In genomic region chr19:57946316-57946715, GRCh38 we compare ENCODE assay signal across 9 cellular contexts. TPM values are rescaled to one million over a fixed set of nuclear protein-coding genes. Genes with fewer than 3 reads are reported as not detected.
DNase-seq lines count a peak whose midpoint lies in the region; ATAC-seq and TF ChIP-seq lines count a peak whose summit lies in the region.
"Had no signal": no experiment of that assay in that cellular context is flagged by ENCODE, and none has a peak within 500 bp of the region (broad histone marks: within the 10 kb centered on the region; RNA-seq: fewer than 3 reads in every experiment).

No MANE protein-coding gene starts in this region.

- no peaks in the 10 kb centered on the region for H3K9me2 ChIP-seq in hepatocyte (replicated peaks; ENCODE audit: insufficient read depth)

- H3K9me3 Mint-ChIP-seq in activated CD4-positive, alpha-beta T cell treated with anti-CD3 and anti-CD28 coated beads, Interleukin-2, amount 10 ng/mL, durations not matched to agents 7 days and 5 days, result peaks cover 46% of the 10 kb centered on the region
- H3K9me3 Mint-ChIP-seq in WTC11, result peaks cover 6% of the 10 kb centered on the region
- H3K9me3 Mint-ChIP-seq in stimulated activated effector memory CD8-positive, alpha-beta T cell treated with anti-CD3 and anti-CD28 coated beads, Interleukin-12 subunit alpha, Interleukin-12 subunit beta, amount 100 ng/mL, for 72 hours, result peaks cover 33% of the 10 kb centered on the region

- H3K4me3 ChIP-seq in hepatocyte, result peak overlapping the region; percentile 47

- peaks cover 37% of the 10 kb centered on the region for H3K79me2 ChIP-seq in hepatocyte

- ATAC-seq in WTC11 (no peak), HG03097 (IDR thresholded peaks at IDR 0.05; ENCODE audit: low FRiP score, unreplicated experiment) (no peak), GM18867 (IDR thresholded peaks at IDR 0.05; ENCODE audit: unreplicated experiment) (no peak)
- ATAC-seq in stimulated activated effector memory CD8-positive, alpha-beta T cell treated with anti-CD3 and anti-CD28 coated beads, Interleukin-12 subunit alpha, Interleukin-12 subunit beta, amount 100 ng/mL, for 72 hours, result no peak

- H3K27me3 Mint-ChIP-seq in activated CD4-positive, alpha-beta T cell treated with anti-CD3 and anti-CD28 coated beads, Interleukin-2, amount 10 ng/mL, durations not matched to agents 7 days and 5 days, result no peaks in the 10 kb centered on the region
- peaks cover 9% of the 10 kb centered on the region for H3K27me3 Mint-ChIP-seq in WTC11 (ENCODE audit: low read depth)

- DNase-seq in activated CD4-positive, alpha-beta T cell treated with anti-CD3 and anti-CD28 coated beads, Interleukin-2, amount 10 ng/mL, durations not matched to agents 7 days and 5 days, result no peak
- DNase-seq in activated CD4-positive, alpha-beta T cell treated with anti-CD3 and anti-CD28 coated beads for 48 hours, result no peak
- DNase-seq in WTC11 (ENCODE audit: low spot score), result no peak
- DNase-seq in hepatocyte (ENCODE audit: low spot score), result no peak
- DNase-seq in stimulated activated effector memory CD8-positive, alpha-beta T cell treated with anti-CD3 and anti-CD28 coated beads, Interleukin-12 subunit alpha, Interleukin-12 subunit beta, amount 100 ng/mL, for 72 hours (ENCODE audit: low spot score in 2 of 2), result no peak
- DNase-seq in nucleus accumbens (lab: John Stamatoyannopoulos, UW), result no peak
- DNase-seq: KG1 had no signal

- H3K9me3 ChIP-seq in hepatocyte (ENCODE audit: low read depth), result peaks cover 7% of the 10 kb centered on the region

- no peak overlapping the region for H3K27ac ChIP-seq in hepatocyte

- peak overlapping the region; percentile 94 for H3K4me2 ChIP-seq in hepatocyte

- H2AFZ ChIP-seq in hepatocyte, result no peak overlapping the region

- H4K20me1 ChIP-seq in hepatocyte (ENCODE audit: insufficient read depth, poor library complexity, severe bottlenecking), result no peaks in the 10 kb centered on the region

- 88% methylated on average over 2 of the region's 2 CpGs for WGBS in hepatocyte (ENCODE audit: low lambda C conversion rate, missing lambda C conversion rate)

- peaks cover 4% of the 10 kb centered on the region for H3K36me3 ChIP-seq in hepatocyte (replicated peaks; ENCODE audit: insufficient read depth, low read depth)

- POLR2A ChIA-PET in activated CD4-positive, alpha-beta T cell treated with anti-CD3 and anti-CD28 coated beads, Interleukin-2, amount 10 ng/mL, durations not matched to agents 7 days and 5 days (lab: Charles Lee), result no interaction called here
- POLR2A ChIA-PET in WTC11 (lab: Charles Lee), result no interaction called here

- peak overlapping the region; percentile 94 for H3K4me3 Mint-ChIP-seq in activated CD4-positive, alpha-beta T cell treated with anti-CD3 and anti-CD28 coated beads, Interleukin-2, amount 10 ng/mL, durations not matched to agents 7 days and 5 days
- peak overlapping the region; percentile 92 for H3K4me3 Mint-ChIP-seq in WTC11
- H3K4me3 Mint-ChIP-seq in stimulated activated effector memory CD8-positive, alpha-beta T cell treated with anti-CD3 and anti-CD28 coated beads, Interleukin-12 subunit alpha, Interleukin-12 subunit beta, amount 100 ng/mL, for 72 hours, result peak overlapping the region; percentile 86

- CTCF ChIA-PET in activated CD4-positive, alpha-beta T cell treated with anti-CD3 and anti-CD28 coated beads, Interleukin-2, amount 10 ng/mL, durations not matched to agents 7 days and 5 days (lab: Charles Lee), result no interaction called here
- CTCF ChIA-PET in WTC11 (lab: Charles Lee), result interaction anchor here (1.2 kb wide), 1 partner anchor 61 kb away, joined by 3 read pairs; no protein-coding TSS in a partner anchor

- H3K4me1 Mint-ChIP-seq in activated CD4-positive, alpha-beta T cell treated with anti-CD3 and anti-CD28 coated beads, Interleukin-2, amount 10 ng/mL, durations not matched to agents 7 days and 5 days, result peaks cover 17% of the 10 kb centered on the region
- peaks cover 13% of the 10 kb centered on the region for H3K4me1 Mint-ChIP-seq in WTC11
- H3K4me1 Mint-ChIP-seq in stimulated activated effector memory CD8-positive, alpha-beta T cell treated with anti-CD3 and anti-CD28 coated beads, Interleukin-12 subunit alpha, Interleukin-12 subunit beta, amount 100 ng/mL, for 72 hours, result peaks cover 12% of the 10 kb centered on the region

- peak overlapping the region; percentile 20 for H3K27ac Mint-ChIP-seq in activated CD4-positive, alpha-beta T cell treated with anti-CD3 and anti-CD28 coated beads, Interleukin-2, amount 10 ng/mL, durations not matched to agents 7 days and 5 days
- peak overlapping the region; percentile 51 for H3K27ac Mint-ChIP-seq in WTC11
- H3K27ac Mint-ChIP-seq in stimulated activated effector memory CD8-positive, alpha-beta T cell treated with anti-CD3 and anti-CD28 coated beads, Interleukin-12 subunit alpha, Interleukin-12 subunit beta, amount 100 ng/mL, for 72 hours, result peak overlapping the region; percentile 91

- H3K36me3 Mint-ChIP-seq in activated CD4-positive, alpha-beta T cell treated with anti-CD3 and anti-CD28 coated beads, Interleukin-2, amount 10 ng/mL, durations not matched to agents 7 days and 5 days (ENCODE audit: low read depth), result peaks cover 64% of the 10 kb centered on the region
- peaks cover 24% of the 10 kb centered on the region for H3K36me3 Mint-ChIP-seq in WTC11
- H3K36me3 Mint-ChIP-seq in stimulated activated effector memory CD8-positive, alpha-beta T cell treated with anti-CD3 and anti-CD28 coated beads, Interleukin-12 subunit alpha, Interleukin-12 subunit beta, amount 100 ng/mL, for 72 hours, result peaks cover 28% of the 10 kb centered on the region

- no peaks in the 10 kb centered on the region for H3K27me3 ChIP-seq in hepatocyte

- TF ChIP-seq CTCF in WTC11 (IDR thresholded peaks at IDR 0.05) (no peak), hepatocyte (IDR thresholded peaks at IDR 0.05; ENCODE audit: poor library complexity) (no peak)

- peaks cover 7% of the 10 kb centered on the region for H3K4me1 ChIP-seq in hepatocyte (ENCODE audit: insufficient read depth)

TF ChIP-seq in WTC11, 78 proteins besides CTCF, POLR2A, EP300 and RAD21 (continues in another document):
- TF ChIP-seq ZNF425 (CRISPR knock-in tag; conservative IDR thresholded peaks at IDR 0.05) (no peak), AR (CRISPR knock-in tag; IDR thresholded peaks at IDR 0.05) (no peak)

RNA-seq across cellular contexts. Expression of gene ZNF256, which starts 1.2 kb away (rescaled TPM):
- total RNA-seq in activated CD4-positive, alpha-beta T cell treated with anti-CD3 and anti-CD28 coated beads, Interleukin-2, amount 10 ng/mL, durations not matched to agents 7 days and 5 days, result 1 to 10 TPM; 9.1 to 9.3 TPM
- total RNA-seq in WTC11 (2021) (15.1 to 17.9 TPM (median 15.9 TPM) in 3 replicates), hepatocyte (5.4 and 8.8 TPM in 2 replicates)
- polyA plus RNA-seq in hepatocyte, result 3.7 and 4.6 TPM in 2 replicates

RNA-seq across cellular contexts. Expression of gene ZNF418, which starts 11.1 kb away (rescaled TPM):
- total RNA-seq in activated CD4-positive, alpha-beta T cell treated with anti-CD3 and anti-CD28 coated beads, Interleukin-2, amount 10 ng/mL, durations not matched to agents 7 days and 5 days, result 1 to 10 TPM; 7.2 to 7.9 TPM
- total RNA-seq in WTC11 (2021) (19.6 to 21.1 TPM (median 20.8 TPM) in 3 replicates), hepatocyte (6.1 and 8.2 TPM in 2 replicates)
- polyA plus RNA-seq in hepatocyte, result 2.8 and 3.2 TPM in 2 replicates

RNA-seq across cellular contexts. Expression of gene C19orf18, which starts 28.0 kb away (rescaled TPM):
- under 1 TPM; 0.37 to 0.82 TPM for total RNA-seq in activated CD4-positive, alpha-beta T cell treated with anti-CD3 and anti-CD28 coated beads, Interleukin-2, amount 10 ng/mL, durations not matched to agents 7 days and 5 days
- total RNA-seq in WTC11 (2021) (1.1 to 1.3 TPM (median 1.1 TPM) in 3 replicates), hepatocyte (0.60 TPM in 1 of 2 replicates, not detected in the other)
- 1.9 and 2.0 TPM in 2 replicates for polyA plus RNA-seq in hepatocyte

RNA-seq across cellular contexts. Expression of gene ZNF417, which starts 29.9 kb away (rescaled TPM):
- 10 to 100 TPM; 30.3 to 30.7 TPM for total RNA-seq in activated CD4-positive, alpha-beta T cell treated with anti-CD3 and anti-CD28 coated beads, Interleukin-2, amount 10 ng/mL, durations not matched to agents 7 days and 5 days
- total RNA-seq in WTC11 (2021) (21.4 to 22.6 TPM (median 21.5 TPM) in 3 replicates), hepatocyte (11.4 and 14.3 TPM in 2 replicates)
- polyA plus RNA-seq in hepatocyte, result 3.9 and 6.2 TPM in 2 replicates

RNA-seq across cellular contexts. Expression of gene ZNF606, which starts 56.3 kb away (rescaled TPM):
- 10 to 100 TPM; 11.1 to 15.3 TPM for total RNA-seq in activated CD4-positive, alpha-beta T cell treated with anti-CD3 and anti-CD28 coated beads, Interleukin-2, amount 10 ng/mL, durations not matched to agents 7 days and 5 days
- total RNA-seq in WTC11 (2021), result 24.5 to 26.2 TPM (median 26.1 TPM) in 3 replicates
- 18.0 and 19.7 TPM in 2 replicates for total RNA-seq in hepatocyte
- 17.6 and 26.0 TPM in 2 replicates for polyA plus RNA-seq in hepatocyte

Comparison
In these comparisons a context has a peak if more than half of its experiments do, and no peak if none do; other contexts are left out.
1. H3K27ac Mint-ChIP-seq: peak in every context shown above with its lines; median percentile 91 in stimulated activated effector memory CD8-positive, alpha-beta T cell treated with anti-CD3 and anti-CD28 coated beads, Interleukin-12 subunit alpha, Interleukin-12 subunit beta, amount 100 ng/mL, for 72 hours; 51 in WTC11; 20 in activated CD4-positive, alpha-beta T cell treated with anti-CD3 and anti-CD28 coated beads, Interleukin-2, amount 10 ng/mL, durations not matched to agents 7 days and 5 days.